Comparison of ENCODE assay signal across 2 cellular contexts in the genomic region with DNA sequence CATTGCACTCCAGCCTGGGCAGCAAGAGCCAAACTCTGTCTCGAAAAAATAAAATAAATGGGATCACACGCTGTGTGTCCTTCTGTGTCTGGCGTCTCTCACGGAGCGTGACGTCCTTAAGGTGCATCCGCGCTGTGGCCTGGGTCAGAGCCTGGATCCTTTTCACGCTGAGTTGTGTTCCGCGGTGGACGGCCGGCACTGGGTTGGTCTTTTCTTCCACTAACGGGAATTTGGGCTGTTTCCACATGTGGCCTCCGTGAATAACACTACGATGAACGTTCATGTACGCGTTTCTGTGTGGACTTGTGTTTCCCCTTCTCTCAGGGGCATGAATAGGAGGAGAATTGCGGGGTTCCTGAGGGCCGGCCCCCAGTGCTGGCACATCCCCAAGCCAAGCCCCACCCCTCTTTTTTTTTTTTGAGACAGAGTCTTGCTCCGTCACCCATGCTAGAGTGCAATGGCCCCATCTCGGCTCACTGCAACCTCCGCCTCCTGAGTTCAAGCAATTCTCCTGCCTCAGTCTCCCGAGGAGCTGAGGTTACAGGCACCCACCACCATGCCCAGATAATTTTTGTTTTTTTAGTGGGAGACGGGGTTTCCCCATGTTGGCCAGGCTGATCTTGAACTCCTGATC.
TF ChIP-seq lines count a peak whose summit lies in the region.

No MANE protein-coding gene starts in this region.

TF ChIP-seq in GM23338, 12 proteins besides CTCF, POLR2A, EP300 and RAD21:
- TF ChIP-seq, protein P1, sequence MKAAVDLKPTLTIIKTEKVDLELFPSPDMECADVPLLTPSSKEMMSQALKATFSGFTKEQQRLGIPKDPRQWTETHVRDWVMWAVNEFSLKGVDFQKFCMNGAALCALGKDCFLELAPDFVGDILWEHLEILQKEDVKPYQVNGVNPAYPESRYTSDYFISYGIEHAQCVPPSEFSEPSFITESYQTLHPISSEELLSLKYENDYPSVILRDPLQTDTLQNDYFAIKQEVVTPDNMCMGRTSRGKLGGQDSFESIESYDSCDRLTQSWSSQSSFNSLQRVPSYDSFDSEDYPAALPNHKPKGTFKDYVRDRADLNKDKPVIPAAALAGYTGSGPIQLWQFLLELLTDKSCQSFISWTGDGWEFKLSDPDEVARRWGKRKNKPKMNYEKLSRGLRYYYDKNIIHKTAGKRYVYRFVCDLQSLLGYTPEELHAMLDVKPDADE (IDR thresholded peaks at IDR 0.05): no peak
- 0 out of 2 replicates have a peak, but pooled peaks have one; percentile 19 for TF ChIP-seq POLR2AphosphoS5 (IDR thresholded peaks at IDR 0.05; ENCODE audit: low read depth)
TF ChIP-seq in GM23338: peak in this region for 1.

TF ChIP-seq in K562, 482 proteins besides CTCF, POLR2A, EP300 and RAD21 (continues in another document):
- TF ChIP-seq ZNF3 (CRISPR knock-in tag; IDR thresholded peaks at IDR 0.05) (no peak), RB1 (IDR thresholded peaks at IDR 0.05; ENCODE audit: low read depth) (no peak), ZNF384 (IDR thresholded peaks at IDR 0.05; ENCODE audit: low read depth, low read length) (peak; percentile 91), FOXJ2 (tag; IDR thresholded peaks at IDR 0.05) (no peak), ZNF197 (CRISPR knock-in tag; IDR thresholded peaks at IDR 0.05; ENCODE audit: low read depth) (no peak), ILF3 (IDR thresholded peaks at IDR 0.05; ENCODE audit: borderline replicate concordance) (no peak), POLR2H (tag; IDR thresholded peaks at IDR 0.05; ENCODE audit: low read depth) (0 out of 2 replicates have a peak, but pooled peaks have one; percentile 52), ELF4 (CRISPR knock-in tag; IDR thresholded peaks at IDR 0.05) (no peak; the same call in 1 of the 2 replicates), POLR2B (IDR thresholded peaks at IDR 0.05; ENCODE audit: low read depth, partially characterized antibody) (peak; percentile 42), RBBP5 (IDR thresholded peaks at IDR 0.05; ENCODE audit: borderline replicate concordance, insufficient read depth, low read length, poor library complexity, severe bottlenecking) (peak; percentile 49), MTA3 (IDR thresholded peaks at IDR 0.05; ENCODE audit: borderline replicate concordance) (0 out of 2 replicates have a peak, but pooled peaks have one; percentile 35), ZNF76 (CRISPR knock-in tag; IDR thresholded peaks at IDR 0.05; ENCODE audit: borderline replicate concordance) (no peak), BRD4 (IDR thresholded peaks at IDR 0.05) (no peak), CEBPB (tag; IDR thresholded peaks at IDR 0.05) (no peak), LARP7 (IDR thresholded peaks at IDR 0.05) (0 out of 2 replicates have a peak, but pooled peaks have one; percentile 43), SMAD4 (CRISPR knock-in tag; conservative IDR thresholded peaks at IDR 0.05) (peak; percentile 31; the same call in 1 of the 2 replicates), ZNF239 (CRISPR knock-in tag; IDR thresholded peaks at IDR 0.05) (no peak), ELF1 (tag; IDR thresholded peaks at IDR 0.05) (no peak), SRSF1 (IDR thresholded peaks at IDR 0.05; ENCODE audit: low read depth, low read length) (no peak)
- TF ChIP-seq, protein P2, sequence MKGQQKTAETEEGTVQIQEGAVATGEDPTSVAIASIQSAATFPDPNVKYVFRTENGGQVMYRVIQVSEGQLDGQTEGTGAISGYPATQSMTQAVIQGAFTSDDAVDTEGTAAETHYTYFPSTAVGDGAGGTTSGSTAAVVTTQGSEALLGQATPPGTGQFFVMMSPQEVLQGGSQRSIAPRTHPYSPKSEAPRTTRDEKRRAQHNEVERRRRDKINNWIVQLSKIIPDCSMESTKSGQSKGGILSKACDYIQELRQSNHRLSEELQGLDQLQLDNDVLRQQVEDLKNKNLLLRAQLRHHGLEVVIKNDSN (CRISPR knock-in tag; IDR thresholded peaks at IDR 0.05): no peak
- TF ChIP-seq, protein P3, sequence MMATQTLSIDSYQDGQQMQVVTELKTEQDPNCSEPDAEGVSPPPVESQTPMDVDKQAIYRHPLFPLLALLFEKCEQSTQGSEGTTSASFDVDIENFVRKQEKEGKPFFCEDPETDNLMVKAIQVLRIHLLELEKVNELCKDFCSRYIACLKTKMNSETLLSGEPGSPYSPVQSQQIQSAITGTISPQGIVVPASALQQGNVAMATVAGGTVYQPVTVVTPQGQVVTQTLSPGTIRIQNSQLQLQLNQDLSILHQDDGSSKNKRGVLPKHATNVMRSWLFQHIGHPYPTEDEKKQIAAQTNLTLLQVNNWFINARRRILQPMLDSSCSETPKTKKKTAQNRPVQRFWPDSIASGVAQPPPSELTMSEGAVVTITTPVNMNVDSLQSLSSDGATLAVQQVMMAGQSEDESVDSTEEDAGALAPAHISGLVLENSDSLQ (IDR thresholded peaks at IDR 0.05): no peak
- TF ChIP-seq, protein P4, sequence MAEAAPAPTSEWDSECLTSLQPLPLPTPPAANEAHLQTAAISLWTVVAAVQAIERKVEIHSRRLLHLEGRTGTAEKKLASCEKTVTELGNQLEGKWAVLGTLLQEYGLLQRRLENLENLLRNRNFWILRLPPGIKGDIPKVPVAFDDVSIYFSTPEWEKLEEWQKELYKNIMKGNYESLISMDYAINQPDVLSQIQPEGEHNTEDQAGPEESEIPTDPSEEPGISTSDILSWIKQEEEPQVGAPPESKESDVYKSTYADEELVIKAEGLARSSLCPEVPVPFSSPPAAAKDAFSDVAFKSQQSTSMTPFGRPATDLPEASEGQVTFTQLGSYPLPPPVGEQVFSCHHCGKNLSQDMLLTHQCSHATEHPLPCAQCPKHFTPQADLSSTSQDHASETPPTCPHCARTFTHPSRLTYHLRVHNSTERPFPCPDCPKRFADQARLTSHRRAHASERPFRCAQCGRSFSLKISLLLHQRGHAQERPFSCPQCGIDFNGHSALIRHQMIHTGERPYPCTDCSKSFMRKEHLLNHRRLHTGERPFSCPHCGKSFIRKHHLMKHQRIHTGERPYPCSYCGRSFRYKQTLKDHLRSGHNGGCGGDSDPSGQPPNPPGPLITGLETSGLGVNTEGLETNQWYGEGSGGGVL (CRISPR knock-in tag; IDR thresholded peaks at IDR 0.05): no peak
- TF ChIP-seq, protein P5, sequence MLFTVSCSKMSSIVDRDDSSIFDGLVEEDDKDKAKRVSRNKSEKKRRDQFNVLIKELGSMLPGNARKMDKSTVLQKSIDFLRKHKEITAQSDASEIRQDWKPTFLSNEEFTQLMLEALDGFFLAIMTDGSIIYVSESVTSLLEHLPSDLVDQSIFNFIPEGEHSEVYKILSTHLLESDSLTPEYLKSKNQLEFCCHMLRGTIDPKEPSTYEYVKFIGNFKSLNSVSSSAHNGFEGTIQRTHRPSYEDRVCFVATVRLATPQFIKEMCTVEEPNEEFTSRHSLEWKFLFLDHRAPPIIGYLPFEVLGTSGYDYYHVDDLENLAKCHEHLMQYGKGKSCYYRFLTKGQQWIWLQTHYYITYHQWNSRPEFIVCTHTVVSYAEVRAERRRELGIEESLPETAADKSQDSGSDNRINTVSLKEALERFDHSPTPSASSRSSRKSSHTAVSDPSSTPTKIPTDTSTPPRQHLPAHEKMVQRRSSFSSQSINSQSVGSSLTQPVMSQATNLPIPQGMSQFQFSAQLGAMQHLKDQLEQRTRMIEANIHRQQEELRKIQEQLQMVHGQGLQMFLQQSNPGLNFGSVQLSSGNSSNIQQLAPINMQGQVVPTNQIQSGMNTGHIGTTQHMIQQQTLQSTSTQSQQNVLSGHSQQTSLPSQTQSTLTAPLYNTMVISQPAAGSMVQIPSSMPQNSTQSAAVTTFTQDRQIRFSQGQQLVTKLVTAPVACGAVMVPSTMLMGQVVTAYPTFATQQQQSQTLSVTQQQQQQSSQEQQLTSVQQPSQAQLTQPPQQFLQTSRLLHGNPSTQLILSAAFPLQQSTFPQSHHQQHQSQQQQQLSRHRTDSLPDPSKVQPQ (CRISPR knock-in tag; IDR thresholded peaks at IDR 0.05; ENCODE audit: borderline replicate concordance): no peak
- TF ChIP-seq, protein P6, sequence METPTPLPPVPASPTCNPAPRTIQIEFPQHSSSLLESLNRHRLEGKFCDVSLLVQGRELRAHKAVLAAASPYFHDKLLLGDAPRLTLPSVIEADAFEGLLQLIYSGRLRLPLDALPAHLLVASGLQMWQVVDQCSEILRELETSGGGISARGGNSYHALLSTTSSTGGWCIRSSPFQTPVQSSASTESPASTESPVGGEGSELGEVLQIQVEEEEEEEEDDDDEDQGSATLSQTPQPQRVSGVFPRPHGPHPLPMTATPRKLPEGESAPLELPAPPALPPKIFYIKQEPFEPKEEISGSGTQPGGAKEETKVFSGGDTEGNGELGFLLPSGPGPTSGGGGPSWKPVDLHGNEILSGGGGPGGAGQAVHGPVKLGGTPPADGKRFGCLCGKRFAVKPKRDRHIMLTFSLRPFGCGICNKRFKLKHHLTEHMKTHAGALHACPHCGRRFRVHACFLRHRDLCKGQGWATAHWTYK (CRISPR knock-in tag; IDR thresholded peaks at IDR 0.05): no peak
- TF ChIP-seq, protein P7, sequence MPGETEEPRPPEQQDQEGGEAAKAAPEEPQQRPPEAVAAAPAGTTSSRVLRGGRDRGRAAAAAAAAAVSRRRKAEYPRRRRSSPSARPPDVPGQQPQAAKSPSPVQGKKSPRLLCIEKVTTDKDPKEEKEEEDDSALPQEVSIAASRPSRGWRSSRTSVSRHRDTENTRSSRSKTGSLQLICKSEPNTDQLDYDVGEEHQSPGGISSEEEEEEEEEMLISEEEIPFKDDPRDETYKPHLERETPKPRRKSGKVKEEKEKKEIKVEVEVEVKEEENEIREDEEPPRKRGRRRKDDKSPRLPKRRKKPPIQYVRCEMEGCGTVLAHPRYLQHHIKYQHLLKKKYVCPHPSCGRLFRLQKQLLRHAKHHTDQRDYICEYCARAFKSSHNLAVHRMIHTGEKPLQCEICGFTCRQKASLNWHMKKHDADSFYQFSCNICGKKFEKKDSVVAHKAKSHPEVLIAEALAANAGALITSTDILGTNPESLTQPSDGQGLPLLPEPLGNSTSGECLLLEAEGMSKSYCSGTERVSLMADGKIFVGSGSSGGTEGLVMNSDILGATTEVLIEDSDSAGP (CRISPR knock-in tag; IDR thresholded peaks at IDR 0.05): no peak
- TF ChIP-seq, protein P8, sequence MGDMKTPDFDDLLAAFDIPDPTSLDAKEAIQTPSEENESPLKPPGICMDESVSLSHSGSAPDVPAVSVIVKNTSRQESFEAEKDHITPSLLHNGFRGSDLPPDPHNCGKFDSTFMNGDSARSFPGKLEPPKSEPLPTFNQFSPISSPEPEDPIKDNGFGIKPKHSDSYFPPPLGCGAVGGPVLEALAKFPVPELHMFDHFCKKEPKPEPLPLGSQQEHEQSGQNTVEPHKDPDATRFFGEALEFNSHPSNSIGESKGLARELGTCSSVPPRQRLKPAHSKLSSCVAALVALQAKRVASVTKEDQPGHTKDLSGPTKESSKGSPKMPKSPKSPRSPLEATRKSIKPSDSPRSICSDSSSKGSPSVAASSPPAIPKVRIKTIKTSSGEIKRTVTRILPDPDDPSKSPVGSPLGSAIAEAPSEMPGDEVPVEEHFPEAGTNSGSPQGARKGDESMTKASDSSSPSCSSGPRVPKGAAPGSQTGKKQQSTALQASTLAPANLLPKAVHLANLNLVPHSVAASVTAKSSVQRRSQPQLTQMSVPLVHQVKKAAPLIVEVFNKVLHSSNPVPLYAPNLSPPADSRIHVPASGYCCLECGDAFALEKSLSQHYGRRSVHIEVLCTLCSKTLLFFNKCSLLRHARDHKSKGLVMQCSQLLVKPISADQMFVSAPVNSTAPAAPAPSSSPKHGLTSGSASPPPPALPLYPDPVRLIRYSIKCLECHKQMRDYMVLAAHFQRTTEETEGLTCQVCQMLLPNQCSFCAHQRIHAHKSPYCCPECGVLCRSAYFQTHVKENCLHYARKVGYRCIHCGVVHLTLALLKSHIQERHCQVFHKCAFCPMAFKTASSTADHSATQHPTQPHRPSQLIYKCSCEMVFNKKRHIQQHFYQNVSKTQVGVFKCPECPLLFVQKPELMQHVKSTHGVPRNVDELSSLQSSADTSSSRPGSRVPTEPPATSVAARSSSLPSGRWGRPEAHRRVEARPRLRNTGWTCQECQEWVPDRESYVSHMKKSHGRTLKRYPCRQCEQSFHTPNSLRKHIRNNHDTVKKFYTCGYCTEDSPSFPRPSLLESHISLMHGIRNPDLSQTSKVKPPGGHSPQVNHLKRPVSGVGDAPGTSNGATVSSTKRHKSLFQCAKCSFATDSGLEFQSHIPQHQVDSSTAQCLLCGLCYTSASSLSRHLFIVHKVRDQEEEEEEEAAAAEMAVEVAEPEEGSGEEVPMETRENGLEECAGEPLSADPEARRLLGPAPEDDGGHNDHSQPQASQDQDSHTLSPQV (IDR thresholded peaks at IDR 0.05): peak; percentile 75
- TF ChIP-seq, protein P9, sequence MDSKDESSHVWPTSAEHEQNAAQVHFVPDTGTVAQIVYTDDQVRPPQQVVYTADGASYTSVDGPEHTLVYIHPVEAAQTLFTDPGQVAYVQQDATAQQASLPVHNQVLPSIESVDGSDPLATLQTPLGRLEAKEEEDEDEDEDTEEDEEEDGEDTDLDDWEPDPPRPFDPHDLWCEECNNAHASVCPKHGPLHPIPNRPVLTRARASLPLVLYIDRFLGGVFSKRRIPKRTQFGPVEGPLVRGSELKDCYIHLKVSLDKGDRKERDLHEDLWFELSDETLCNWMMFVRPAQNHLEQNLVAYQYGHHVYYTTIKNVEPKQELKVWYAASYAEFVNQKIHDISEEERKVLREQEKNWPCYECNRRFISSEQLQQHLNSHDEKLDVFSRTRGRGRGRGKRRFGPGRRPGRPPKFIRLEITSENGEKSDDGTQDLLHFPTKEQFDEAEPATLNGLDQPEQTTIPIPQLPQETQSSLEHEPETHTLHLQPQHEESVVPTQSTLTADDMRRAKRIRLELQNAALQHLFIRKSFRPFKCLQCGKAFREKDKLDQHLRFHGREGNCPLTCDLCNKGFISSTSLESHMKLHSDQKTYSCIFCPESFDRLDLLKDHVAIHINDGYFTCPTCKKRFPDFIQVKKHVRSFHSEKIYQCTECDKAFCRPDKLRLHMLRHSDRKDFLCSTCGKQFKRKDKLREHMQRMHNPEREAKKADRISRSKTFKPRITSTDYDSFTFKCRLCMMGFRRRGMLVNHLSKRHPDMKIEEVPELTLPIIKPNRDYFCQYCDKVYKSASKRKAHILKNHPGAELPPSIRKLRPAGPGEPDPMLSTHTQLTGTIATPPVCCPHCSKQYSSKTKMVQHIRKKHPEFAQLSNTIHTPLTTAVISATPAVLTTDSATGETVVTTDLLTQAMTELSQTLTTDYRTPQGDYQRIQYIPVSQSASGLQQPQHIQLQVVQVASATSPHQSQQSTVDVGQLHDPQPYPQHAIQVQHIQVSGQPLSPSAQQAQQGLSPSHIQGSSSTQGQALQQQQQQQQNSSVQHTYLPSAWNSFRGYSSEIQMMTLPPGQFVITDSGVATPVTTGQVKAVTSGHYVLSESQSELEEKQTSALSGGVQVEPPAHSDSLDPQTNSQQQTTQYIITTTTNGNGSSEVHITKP (IDR thresholded peaks at IDR 0.05; ENCODE audit: partially characterized antibody): peak; percentile 8
